In the genomic region with DNA sequence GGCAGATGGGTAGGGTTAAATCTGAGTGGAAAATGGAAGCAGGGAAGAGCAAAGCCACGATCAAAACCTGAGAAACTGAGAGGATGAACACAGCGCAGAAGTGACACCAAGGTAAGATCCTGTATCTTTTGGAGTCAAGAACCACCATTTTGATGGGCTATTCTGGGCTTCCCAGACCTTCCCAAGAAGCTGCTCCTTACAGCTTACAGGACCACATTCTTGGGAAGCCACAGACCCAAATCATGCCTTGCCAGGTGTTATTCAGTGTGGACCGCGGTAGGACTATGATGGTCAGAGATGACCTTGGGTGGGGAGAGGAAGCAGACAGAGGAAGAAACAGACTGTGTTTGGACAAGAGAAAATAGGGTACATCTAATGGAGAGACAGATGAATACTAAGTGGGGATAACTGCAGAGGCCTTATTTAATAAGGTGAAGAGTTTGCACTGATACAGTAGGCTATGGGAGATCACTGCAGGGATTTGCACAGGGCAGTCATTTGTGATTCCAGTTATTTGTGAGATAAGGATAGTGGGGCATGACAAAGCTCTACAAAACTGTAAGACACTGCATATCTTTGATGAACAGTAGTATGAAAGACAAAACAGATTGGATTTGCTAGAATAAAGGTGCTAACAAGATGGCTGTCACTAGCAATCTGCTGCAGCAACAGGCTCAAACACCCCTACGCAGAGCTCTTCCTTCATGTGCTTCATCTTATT, we compare ENCODE assay signal across 14 cellular contexts.
DNase-seq lines count a peak whose midpoint lies in the region; ATAC-seq, FAIRE-seq and TF ChIP-seq lines count a peak whose summit lies in the region.
"Had no signal": no experiment of that assay in that cellular context is flagged by ENCODE, and none has a peak within 500 bp of the region (broad histone marks: within the 10 kb centered on the region; RNA-seq: fewer than 3 reads in every experiment).

No MANE protein-coding gene starts in this region.

- POLR2A ChIA-PET in IMR-90 (lab: Charles Lee; ENCODE audit: unreplicated experiment) (interaction anchor here (0.6 kb wide), 1 partner anchor 70 kb away, joined by 3 read pairs; no protein-coding TSS in a partner anchor), H1 (lab: Charles Lee; ENCODE audit: partially characterized antibody) (interaction anchor here (1.1 to 2.5 kb wide), 4 partner anchors 9 to 22 kb away, joined by 3 to 11 read pairs (median 4); no protein-coding TSS in a partner anchor)

- no peaks in the 10 kb centered on the region for H3K23me2 ChIP-seq in H1 (ENCODE audit: low read depth, low read length)

- no peaks in the 10 kb centered on the region for H3K27me3 ChIP-seq in IMR-90 (ENCODE audit: control insufficient read depth, insufficient read depth, low read length)
- H3K27me3 ChIP-seq in H1 (replicated peaks in 1 of 4; ENCODE audit: control insufficient read depth in 3 of 4, extremely low read depth in 1 of 4, insufficient read depth in 3 of 4, low read length in 3 of 4) = no peaks in the 10 kb centered on the region
- H3K27me3 ChIP-seq in heart left ventricle = no peaks in the 10 kb centered on the region

- H3K36me3 ChIP-seq in IMR-90 (ENCODE audit: control insufficient read depth, insufficient read depth, low read length) (peaks cover 6% of the 10 kb centered on the region), H1 (ENCODE audit: control insufficient read depth in 2 of 4, insufficient read depth in 4 of 4, low read length in 3 of 4) (no peaks in the 10 kb centered on the region; a peak in 1 of 8 replicates), heart left ventricle (no peaks in the 10 kb centered on the region)

- H2BK12ac ChIP-seq in H1 (ENCODE audit: low read depth, low read length) = no peak overlapping the region

- H4K20me1 ChIP-seq in IMR-90 (ENCODE audit: insufficient read depth, low read length) (peaks cover 52% of the 10 kb centered on the region), H1 (replicated peaks in 1 of 2; ENCODE audit: control insufficient read depth in 1 of 2, insufficient read depth in 2 of 2, low read length in 2 of 2) (peaks cover 8 to 20% of the 10 kb centered on the region in 2 experiments)

- H2BK5ac ChIP-seq in IMR-90 (ENCODE audit: low read depth, low read length, poor library complexity, severe bottlenecking) (peak overlapping the region; percentile 97), H1 (ENCODE audit: low read depth, low read length) (no peak overlapping the region)

- H3K9me3 ChIP-seq in IMR-90 (ENCODE audit: control insufficient read depth, insufficient read depth, low read length) (no peaks in the 10 kb centered on the region), H1 (ENCODE audit: insufficient read depth in 2 of 2, low read depth in 1 of 2, low read length in 1 of 2) (no peaks in the 10 kb centered on the region), heart left ventricle (no peaks in the 10 kb centered on the region)

- H3K4me1 ChIP-seq in IMR-90 (ENCODE audit: control insufficient read depth, insufficient read depth, low read length) (peaks cover 34% of the 10 kb centered on the region), H1 (replicated peaks in 1 of 4; ENCODE audit: control insufficient read depth in 3 of 4, insufficient read depth in 4 of 4, low read length in 3 of 4) (peaks cover 12 to 28% (median 19%) of the 10 kb centered on the region in 4 experiments), heart left ventricle (peaks cover 0 to 12% (median 0%) of the 10 kb centered on the region in 12 donors)

- H3K9me1 ChIP-seq in IMR-90 (ENCODE audit: insufficient read depth, low read length) = peaks cover 39% of the 10 kb centered on the region

- H4K91ac ChIP-seq in IMR-90 (ENCODE audit: insufficient read depth, low read depth, low read length) (peak overlapping the region; percentile 24; the same call in 1 of the 2 replicates), H1 (replicated peaks; ENCODE audit: insufficient read length, low read length) (no peak overlapping the region)

- WGBS in IMR-90 (ENCODE audit: extremely low coverage in 2 of 2, insufficient read length in 1 of 2), 2 experiments = no CpG with 5 or more reads among the region's 5 CpGs
- WGBS in H1 (ENCODE audit: extremely low coverage in 1 of 2, insufficient coverage in 1 of 2, insufficient read length in 1 of 2, insufficient replicate concordance in 2 of 2, low coverage in 1 of 2, low lambda C conversion rate in 2 of 2, missing lambda C conversion rate in 1 of 2), 2 experiments = 92% methylated on average over 5 of the region's 5 CpGs; no CpG with 5 or more reads in 1 of the 2 experiments
- 89 to 95% (median 93%) methylated on average over 5 of the region's 5 CpGs for WGBS in heart left ventricle, 4 donors

- H3K23ac ChIP-seq in IMR-90 (ENCODE audit: low read depth, low read length) (peak overlapping the region; percentile 51; the same call in 1 of the 2 replicates), H1 (ENCODE audit: insufficient read length) (no peak overlapping the region)

- CTCF ChIA-PET in IMR-90 (lab: Yijun Ruan, JAX) (no interaction called here), H1 (lab: Charles Lee; ENCODE audit: partially characterized antibody) (interaction anchor here (0.6 to 2.4 kb wide), 10 partner anchors 8 to 1482 kb away, joined by 3 to 15 read pairs (median 6); no protein-coding TSS in a partner anchor)

- peak overlapping the region; percentile 64 for H4K5ac ChIP-seq in IMR-90 (ENCODE audit: low read depth, low read length)
- no peak overlapping the region for H4K5ac ChIP-seq in H1 (ENCODE audit: insufficient read length, low read depth, low read length)

- H2BK15ac ChIP-seq in IMR-90 (ENCODE audit: low read depth, low read length) (no peak overlapping the region), H1 (ENCODE audit: low read length) (no peak overlapping the region)

- H3K4ac ChIP-seq in IMR-90 (ENCODE audit: low read depth, low read length) = peak overlapping the region; percentile 77
- H3K4ac ChIP-seq in H1 (replicated peaks; ENCODE audit: insufficient read length, low read depth, low read length) = no peak overlapping the region

- no TSS peak for BruUV-seq in IMR-90 (replicated peaks; lab: Mats Ljungman, UMichigan)

- H3K18ac ChIP-seq in IMR-90 (ENCODE audit: low read depth, low read length) (peak overlapping the region; percentile 17), H1 (ENCODE audit: extremely low read depth, low read length) (no peak overlapping the region)

- peaks cover 37 to 83% of the 10 kb centered on the region in 2 experiments for H3K79me1 ChIP-seq in IMR-90 (ENCODE audit: low read depth in 1 of 2, low read length in 2 of 2)
- H3K79me1 ChIP-seq in H1 (ENCODE audit: low read depth, low read length) = peaks cover 28% of the 10 kb centered on the region

- H2AK9ac ChIP-seq in IMR-90 (replicated peaks; ENCODE audit: low read depth, low read length, poor library complexity) = no peak overlapping the region

- no peak for TF ChIP-seq CTCF in IMR-90 (conservative IDR thresholded peaks at IDR 0.05; ENCODE audit: low read depth, low read length)
- no peak for TF ChIP-seq CTCF in H1 (IDR thresholded peaks at IDR 0.05; ENCODE audit: control extremely low read depth in 1 of 3, insufficient read depth in 1 of 3, low read depth in 1 of 3, low read length in 3 of 3)
- no peak for TF ChIP-seq CTCF in mesothelial cell of epicardium (IDR thresholded peaks at IDR 0.05; ENCODE audit: unreplicated experiment)
- no peak for TF ChIP-seq CTCF in type B pancreatic cell (conservative IDR thresholded peaks at IDR 0.05)
- no peak for TF ChIP-seq CTCF in heart left ventricle (IDR thresholded peaks at IDR 0.05)

- DNase-seq in IMR-90 (no peak), H1 (ENCODE audit: low read depth in 1 of 2, low spot score in 2 of 2) (no peak), mesothelial cell of epicardium (ENCODE audit: low spot score in 2 of 2, unreplicated experiment in 2 of 2) (no peak), type B pancreatic cell (ENCODE audit: extremely low spot score, unreplicated experiment) (no peak), heart left ventricle (no peak), NCI-H1048 (lab: John Stamatoyannopoulos, UW) (no peak)
- DNase-seq: C1 segment of cervical spinal cord, COR-L47, HCEC 1CT, NCI-H1436 treated with DMSO at 0.1 percent for 48 hours, NCI-H2081, PC-3 had no signal

- H3K14ac ChIP-seq in IMR-90 (replicated peaks; ENCODE audit: low read depth, low read length) = peak overlapping the region; percentile 75
- H3K14ac ChIP-seq in H1 (ENCODE audit: insufficient read length) = no peak overlapping the region

- peak overlapping the region; percentile 30; the same call in 1 of the 2 replicates for H2BK120ac ChIP-seq in IMR-90 (ENCODE audit: low read depth, low read length)
- H2BK120ac ChIP-seq in H1 (replicated peaks; ENCODE audit: low read depth, low read length) = no peak overlapping the region

- no peak overlapping the region for H3K4me3 Mint-ChIP-seq in mesothelial cell of epicardium
- H3K4me3 Mint-ChIP-seq in type B pancreatic cell = no peak overlapping the region
- H3K4me3 Mint-ChIP-seq: IgD-negative memory B cell had no signal

- no peak overlapping the region for H3K9ac ChIP-seq in IMR-90 (ENCODE audit: low read depth, low read length)
- H3K9ac ChIP-seq in H1 (replicated peaks in 1 of 4; ENCODE audit: extremely low read depth in 1 of 4, low read depth in 3 of 4, low read length in 3 of 4) = no peak overlapping the region

- no peaks in the 10 kb centered on the region for H3K27me3 Mint-ChIP-seq in mesothelial cell of epicardium (ENCODE audit: low read depth)
- no peaks in the 10 kb centered on the region for H3K27me3 Mint-ChIP-seq in type B pancreatic cell

- no peak for ATAC-seq in IMR-90 (ENCODE audit: low read depth)
- ATAC-seq in heart left ventricle = no peak
- no peak for ATAC-seq in GM21529 (IDR thresholded peaks at IDR 0.05; ENCODE audit: unreplicated experiment)
- ATAC-seq: PC-3 had no signal

- dilution Hi-C loops in IMR-90 (cut with HindIII; ENCODE audit: low sequenced_read_pairs, unreplicated experiment) = no loop called here

- H4K8ac ChIP-seq in IMR-90 (ENCODE audit: low read depth in 2 of 2, low read length in 2 of 2) (peak overlapping the region in 1 of 2 experiments; percentile 65; a peak in 2 of 4 replicates), H1 (ENCODE audit: extremely low read depth, insufficient read depth, low read length) (no peak overlapping the region)

- intact Hi-C loops in IMR-90 (cut with micrococcal nuclease) = no loop called here
- intact Hi-C loops in heart left ventricle (cut with DNase I) = no loop called here

- H3K79me2 ChIP-seq in H1 (ENCODE audit: control insufficient read depth in 1 of 2, insufficient read depth in 2 of 2, low read length in 2 of 2) = peaks cover 14 to 95% of the 10 kb centered on the region in 2 experiments

- TF ChIP-seq POLR2A in IMR-90 (IDR thresholded peaks at IDR 0.05; ENCODE audit: low read depth, low read length) (no peak), H1 (IDR thresholded peaks at IDR 0.05; ENCODE audit: control extremely low read depth in 1 of 2, low read depth in 2 of 2, low read length in 2 of 2) (no peak), heart left ventricle (IDR thresholded peaks at IDR 0.05) (no peak)

- TF ChIP-seq RAD21 in IMR-90 (IDR thresholded peaks at IDR 0.05; ENCODE audit: low read length) = no peak
- no peak for TF ChIP-seq RAD21 in H1 (IDR thresholded peaks at IDR 0.05 in 1 of 2, conservative IDR thresholded peaks at IDR 0.05 in 1 of 2; ENCODE audit: low read depth in 2 of 2, low read length in 2 of 2)

- H3K4me3 ChIP-seq in IMR-90 (ENCODE audit: insufficient read depth, low read depth, low read length) (no peak overlapping the region), H1 (ENCODE audit: extremely low read depth in 1 of 4, insufficient read depth in 2 of 4, low read depth in 3 of 4, low read length in 4 of 4) (no peak overlapping the region), heart left ventricle (no peak overlapping the region)

- H3K36me3 Mint-ChIP-seq in mesothelial cell of epicardium (peaks cover 11% of the 10 kb centered on the region), type B pancreatic cell (peaks cover 23% of the 10 kb centered on the region)
- H3K36me3 Mint-ChIP-seq: IgD-negative memory B cell had no signal

- H3K4me1 Mint-ChIP-seq in mesothelial cell of epicardium = peaks cover 50% of the 10 kb centered on the region
- peaks cover 53% of the 10 kb centered on the region for H3K4me1 Mint-ChIP-seq in type B pancreatic cell (ENCODE audit: unreplicated experiment)
- H3K4me1 Mint-ChIP-seq: IgD-negative memory B cell had no signal

- H3K9me3 Mint-ChIP-seq in mesothelial cell of epicardium (no peaks in the 10 kb centered on the region), type B pancreatic cell (no peaks in the 10 kb centered on the region)

- TF ChIP-seq EP300 in H1 (IDR thresholded peaks at IDR 0.05; ENCODE audit: borderline replicate concordance in 1 of 2, low read depth in 2 of 2, low read length in 2 of 2) = no peak

- peak overlapping the region; percentile 54 for H3K27ac Mint-ChIP-seq in mesothelial cell of epicardium
- H3K27ac Mint-ChIP-seq in type B pancreatic cell = peak overlapping the region; percentile 14
- H3K27ac Mint-ChIP-seq: IgD-negative memory B cell had no signal

- H2AFZ ChIP-seq in IMR-90 (replicated peaks; ENCODE audit: low read length, poor library complexity) (no peak overlapping the region), H1 (ENCODE audit: low read length) (no peak overlapping the region)

- no peak overlapping the region; the same call in 1 of the 2 replicates for H3K56ac ChIP-seq in IMR-90 (ENCODE audit: extremely low read depth, insufficient read depth, low read length)
- no peak overlapping the region for H3K56ac ChIP-seq in H1 (replicated peaks; ENCODE audit: insufficient read length, low read depth, low read length)

- H2AK5ac ChIP-seq in IMR-90 (ENCODE audit: low read depth, low read length) (peak overlapping the region; percentile 48; the same call in 1 of the 2 replicates), H1 (ENCODE audit: low read depth, low read length) (no peak overlapping the region)

- H3K27ac ChIP-seq in IMR-90 (ENCODE audit: insufficient read depth, low read length) (peak overlapping the region; percentile 71; the same call in 1 of the 2 replicates), H1 (ENCODE audit: low read depth, low read length) (no peak overlapping the region), heart left ventricle (no peak overlapping the region)

- FAIRE-seq in H1 (lab: Jason Lieb, UNC) = no peak

- H3K4me2 ChIP-seq in IMR-90 (ENCODE audit: low read depth, low read length) = no peak overlapping the region
- H3K4me2 ChIP-seq in H1 (ENCODE audit: insufficient read depth in 1 of 2, low read depth in 2 of 2, low read length in 2 of 2) = no peak overlapping the region; a peak in 1 of 4 replicates

- peak overlapping the region; percentile 39; the same call in 1 of the 2 replicates for H2BK20ac ChIP-seq in IMR-90 (ENCODE audit: low read depth, low read length)
- H2BK20ac ChIP-seq in H1 (ENCODE audit: low read length) = no peak overlapping the region

- in situ Hi-C loops in IMR-90 (cut with MboI; ENCODE audit: low sequenced_read_pairs) = no loop called here
